ENCODE assay signal across 14 cellular contexts in genomic region chr11:126834149-126834548, GRCh38.
DNase-seq lines count a peak whose midpoint lies in the region; ATAC-seq and TF ChIP-seq lines count a peak whose summit lies in the region.
"Had no signal": no experiment of that assay in that cellular context is flagged by ENCODE, and none has a peak within 500 bp of the region (broad histone marks: within the 10 kb centered on the region; RNA-seq: fewer than 3 reads in every experiment).

No MANE protein-coding gene starts in this region.

- peaks cover 0 to under 1% of the 10 kb centered on the region in 2 donors for H3K9me3 Mint-ChIP-seq in activated T-cell treated with anti-CD3 and anti-CD28 coated beads, Interleukin-2, amount 50 U/mL, for 72 hours

- no peak overlapping the region for H3K4me3 Mint-ChIP-seq in activated T-cell treated with anti-CD3 and anti-CD28 coated beads, Interleukin-2, amount 50 U/mL, for 72 hours
- H3K4me3 Mint-ChIP-seq: stimulated activated memory B cell treated with anti-CD40 and anti-IgM and Interleukin-4, amounts not matched to agents 10 μg/mL and 1 μg/mL and 100 μg/mL, for 72 hours had no signal

- ATAC-seq in GM18517 (IDR thresholded peaks at IDR 0.05; ENCODE audit: unreplicated experiment): no peak
- ATAC-seq in activated T-cell treated with anti-CD3 and anti-CD28 coated beads, Interleukin-2, amount 50 U/mL, for 72 hours (replicated peaks in 1 of 2): no peak
- ATAC-seq: activated naive CD4-positive, alpha-beta T cell treated with anti-CD3 and anti-CD28 coated beads, Interleukin-2, amount 50 U/mL, for 72 hours; mucosa of descending colon; stimulated activated memory B cell treated with anti-CD40 and anti-IgM and Interleukin-4, amounts not matched to agents 10 μg/mL and 1 μg/mL and 100 μg/mL, for 72 hours had no signal

- H3K27ac Mint-ChIP-seq in activated T-cell treated with anti-CD3 and anti-CD28 coated beads, Interleukin-2, amount 50 U/mL, for 72 hours: no peak overlapping the region
- H3K27ac Mint-ChIP-seq: activated naive CD4-positive, alpha-beta T cell treated with anti-CD3 and anti-CD28 coated beads, Interleukin-2, amount 50 U/mL, for 72 hours; stimulated activated memory B cell treated with anti-CD40 and anti-IgM and Interleukin-4, amounts not matched to agents 10 μg/mL and 1 μg/mL and 100 μg/mL, for 72 hours had no signal

- TF ChIP-seq CTCF in AG09319 (IDR thresholded peaks at IDR 0.05; ENCODE audit: low read depth, low read length) (no peak), astrocyte of the spinal cord (IDR thresholded peaks at IDR 0.05; ENCODE audit: low read depth, low read length) (no peak)

- H3K27me3 Mint-ChIP-seq in activated T-cell treated with anti-CD3 and anti-CD28 coated beads, Interleukin-2, amount 50 U/mL, for 72 hours (ENCODE audit: low read depth): peaks cover 7% of the 10 kb centered on the region
- H3K27me3 Mint-ChIP-seq: stimulated activated memory B cell treated with anti-CD40 and anti-IgM and Interleukin-4, amounts not matched to agents 10 μg/mL and 1 μg/mL and 100 μg/mL, for 72 hours had no signal

- DNase-seq in AG09319 (ENCODE audit: extremely low read depth, low read depth) (peak; percentile 76), LHCN-M2 (ENCODE audit: low read depth) (peak; percentile 77), astrocyte of the spinal cord (ENCODE audit: low read depth, low spot score) (peak; percentile 89), myocyte (ENCODE audit: low read depth) (peak; percentile 55), RPMI8226 (no peak)
- DNase-seq in activated CD8-positive, alpha-beta memory T cell treated with anti-CD3 and anti-CD28 coated beads, Interleukin-2, amount 50 U/mL, for 4 hours: no peak
- no peak for DNase-seq in activated T-cell treated with anti-CD3 and anti-CD28 coated beads, Interleukin-2, amount 50 U/mL, for 72 hours
- DNase-seq: cortex of kidney; mucosa of descending colon; NCI-H1092; stimulated activated CD4-positive, alpha-beta T cell treated with anti-CD3 and anti-CD28 coated beads, Interleukin-4, amount 100 ng/mL, for 1 hour had no signal

- no peaks in the 10 kb centered on the region for H3K36me3 Mint-ChIP-seq in activated T-cell treated with anti-CD3 and anti-CD28 coated beads, Interleukin-2, amount 50 U/mL, for 72 hours (ENCODE audit: insufficient read depth in 2 of 2)
- H3K36me3 Mint-ChIP-seq: activated naive CD4-positive, alpha-beta T cell treated with anti-CD3 and anti-CD28 coated beads, Interleukin-2, amount 50 U/mL, for 72 hours; stimulated activated memory B cell treated with anti-CD40 and anti-IgM and Interleukin-4, amounts not matched to agents 10 μg/mL and 1 μg/mL and 100 μg/mL, for 72 hours had no signal

- H3K4me3 ChIP-seq in astrocyte of the spinal cord (ENCODE audit: low read depth, low read length): no peak overlapping the region
- H3K4me3 ChIP-seq: mucosa of descending colon had no signal

- in situ Hi-C loops in astrocyte of the spinal cord (cut with HindIII; ENCODE audit: low sequenced_read_pairs): no loop called here

- no peaks in the 10 kb centered on the region for H3K4me1 Mint-ChIP-seq in activated T-cell treated with anti-CD3 and anti-CD28 coated beads, Interleukin-2, amount 50 U/mL, for 72 hours (ENCODE audit: low read depth)
- H3K4me1 Mint-ChIP-seq: stimulated activated memory B cell treated with anti-CD40 and anti-IgM and Interleukin-4, amounts not matched to agents 10 μg/mL and 1 μg/mL and 100 μg/mL, for 72 hours had no signal

Comparison
In these comparisons a context has a peak if more than half of its experiments do, and no peak if none do; other contexts are left out.
1. DNase-seq: peak in AG09319 (single experiment), LHCN-M2 (single experiment), astrocyte of the spinal cord (single experiment) and myocyte (single experiment); none in RPMI8226 (single experiment), activated CD8-positive, alpha-beta memory T cell treated with anti-CD3 and anti-CD28 coated beads, Interleukin-2, amount 50 U/mL, for 4 hours (single experiment) and activated T-cell treated with anti-CD3 and anti-CD28 coated beads, Interleukin-2, amount 50 U/mL, for 72 hours (0 of 2).